ENCODE assay signal across 21 cellular contexts in genomic region chr6:112433457-112433856, GRCh38.
A peak's percentile ranks its signal among the peaks of the same experiment; 100 is the strongest.
DNase-seq lines count a peak whose midpoint lies in the region; ATAC-seq and TF ChIP-seq lines count a peak whose summit lies in the region.
"Had no signal": no experiment of that assay in that cellular context is flagged by ENCODE, and none has a peak within 500 bp of the region (broad histone marks: within the 10 kb centered on the region; RNA-seq: fewer than 3 reads in every experiment).

No MANE protein-coding gene starts in this region.

- H4K8ac ChIP-seq in H9 (replicated peaks; ENCODE audit: insufficient read length, low read depth, low read length): no peak overlapping the region

- H3K4me1 ChIP-seq in mammary epithelial cell (ENCODE audit: insufficient read depth, low read length) (no peaks in the 10 kb centered on the region), prostate gland (replicated peaks) (no peaks in the 10 kb centered on the region), H9 (ENCODE audit: insufficient read depth, low read length) (no peaks in the 10 kb centered on the region; the same call in 1 of the 2 replicates)

- BruUV-seq in mammary epithelial cell (replicated peaks; lab: Mats Ljungman, UMichigan) (no TSS peak), MCF 10A (replicated peaks; lab: Mats Ljungman, UMichigan) (no TSS peak)

- H3K23ac ChIP-seq in H9 (ENCODE audit: insufficient read length, low read depth, low read length): no peak overlapping the region

- H3K4me1 Mint-ChIP-seq in MCF 10A (ENCODE audit: insufficient read depth, unreplicated experiment) (no peaks in the 10 kb centered on the region), H9 (peaks cover 3 to 5% of the 10 kb centered on the region in 2 experiments)
- H3K4me1 Mint-ChIP-seq: CD4-positive, CD25-positive, alpha-beta regulatory T cell; T-helper 17 cell had no signal

- dilution Hi-C loops in mammary epithelial cell (cut with HindIII; ENCODE audit: low sequenced_read_pairs): no loop called here

- no peaks in the 10 kb centered on the region for H3K9me3 ChIP-seq in mammary epithelial cell (replicated peaks; ENCODE audit: insufficient read depth, low read length)
- no peaks in the 10 kb centered on the region for H3K9me3 ChIP-seq in prostate gland
- H3K9me3 ChIP-seq in H9 (ENCODE audit: control insufficient read depth, low read depth, low read length): no peaks in the 10 kb centered on the region

- H3K36me3 ChIP-seq in mammary epithelial cell (ENCODE audit: insufficient read depth, low read length): no peaks in the 10 kb centered on the region
- no peaks in the 10 kb centered on the region for H3K36me3 ChIP-seq in prostate gland
- H3K36me3 ChIP-seq: SJCRH30 had no signal

- H3K27ac Mint-ChIP-seq in MCF 10A (ENCODE audit: low read depth, unreplicated experiment): no peak overlapping the region
- H3K27ac Mint-ChIP-seq in H9: no peak overlapping the region
- H3K27ac Mint-ChIP-seq: CD4-positive, CD25-positive, alpha-beta regulatory T cell; T-helper 17 cell had no signal

- no peak for ATAC-seq in HG03039 (IDR thresholded peaks at IDR 0.05; ENCODE audit: unreplicated experiment)
- ATAC-seq: T-helper 17 cell had no signal

- intact Hi-C loops in mammary epithelial cell (cut with micrococcal nuclease): no loop called here
- intact Hi-C loops in MCF 10A (cut with micrococcal nuclease): no loop called here
- intact Hi-C loops in prostate gland (cut with DNase I): no loop called here

- H3K79me2 ChIP-seq in mammary epithelial cell (ENCODE audit: insufficient read depth, low read length): no peaks in the 10 kb centered on the region
- H3K79me2 ChIP-seq in H9 (ENCODE audit: insufficient read depth, low read length): no peaks in the 10 kb centered on the region

- H3K9me3 Mint-ChIP-seq in MCF 10A (ENCODE audit: unreplicated experiment) (no peaks in the 10 kb centered on the region), H9 (no peaks in the 10 kb centered on the region)
- H3K9me3 Mint-ChIP-seq: HFFc6 had no signal

- TF ChIP-seq POLR2A in prostate gland (IDR thresholded peaks at IDR 0.05): no peak

- H3K18ac ChIP-seq in H9 (ENCODE audit: insufficient read length, low read depth, low read length): no peak overlapping the region

- no peak overlapping the region for H2BK15ac ChIP-seq in H9 (ENCODE audit: low read depth, low read length)

- H2AFZ ChIP-seq in mammary epithelial cell (ENCODE audit: low read depth, low read length) (peak overlapping the region; percentile 2), H9 (ENCODE audit: low read length) (no peak overlapping the region)
- H2AFZ ChIP-seq: GM23248, PC-9 had no signal

- CTCF ChIA-PET in mammary epithelial cell (lab: Charles Lee; ENCODE audit: low non-redundant PET) (no interaction called here), MCF 10A (lab: Yijun Ruan, JAX) (no interaction called here)

- H3K4me3 Mint-ChIP-seq in MCF 10A (ENCODE audit: unreplicated experiment): no peak overlapping the region
- H3K4me3 Mint-ChIP-seq in H9: no peak overlapping the region
- H3K4me3 Mint-ChIP-seq: CD4-positive, CD25-positive, alpha-beta regulatory T cell; HFFc6; T-helper 17 cell had no signal

- no peak overlapping the region for H3K4ac ChIP-seq in H9 (ENCODE audit: low read depth, low read length)

- no peak overlapping the region for H2BK12ac ChIP-seq in H9 (ENCODE audit: insufficient read length, low read depth, low read length)

- H3K4me2 ChIP-seq in mammary epithelial cell (ENCODE audit: insufficient read depth, low read depth, low read length): no peak overlapping the region
- no peak overlapping the region for H3K4me2 ChIP-seq in H9 (ENCODE audit: insufficient read depth, insufficient read length, low read length)
- H3K4me2 ChIP-seq: PC-9 had no signal

- H3K27me3 ChIP-seq in mammary epithelial cell (ENCODE audit: insufficient read depth, low read length) (no peaks in the 10 kb centered on the region), prostate gland (replicated peaks; ENCODE audit: insufficient read depth) (no peaks in the 10 kb centered on the region), H9 (ENCODE audit: insufficient read depth, low read length) (no peaks in the 10 kb centered on the region)
- H3K27me3 ChIP-seq: SJCRH30 had no signal

- no peak overlapping the region for H3T11ph ChIP-seq in H9 (ENCODE audit: low read length)

- H3K56ac ChIP-seq in H9 (ENCODE audit: insufficient read length, low read depth, low read length): no peak overlapping the region

- no peak overlapping the region for H3K27ac ChIP-seq in mammary epithelial cell (ENCODE audit: insufficient read depth, low read depth, low read length)
- no peak overlapping the region for H3K27ac ChIP-seq in prostate gland
- no peak overlapping the region for H3K27ac ChIP-seq in H9 (ENCODE audit: insufficient read length, low read depth, low read length)
- H3K27ac ChIP-seq: GM23248, PC-9, SJCRH30 had no signal

- H2BK5ac ChIP-seq in H9 (ENCODE audit: insufficient read length, low read length): no peak overlapping the region

- H3K27me3 Mint-ChIP-seq in MCF 10A (ENCODE audit: insufficient read depth, unreplicated experiment) (no peaks in the 10 kb centered on the region), H9 (ENCODE audit: low read depth) (no peaks in the 10 kb centered on the region)
- H3K27me3 Mint-ChIP-seq: CD4-positive, CD25-positive, alpha-beta regulatory T cell; T-helper 17 cell had no signal

- no peak overlapping the region for H2BK20ac ChIP-seq in H9 (ENCODE audit: low read depth, low read length, poor library complexity, severe bottlenecking)

- no peaks in the 10 kb centered on the region for H3K23me2 ChIP-seq in H9 (ENCODE audit: insufficient read length, low read depth, low read length, poor library complexity, severe bottlenecking)

- H4K5ac ChIP-seq in H9 (ENCODE audit: insufficient read length, low read depth, low read length): no peak overlapping the region

- no peak overlapping the region for H2BK120ac ChIP-seq in H9 (ENCODE audit: low read depth, low read length, poor library complexity, severe bottlenecking)

- no peaks in the 10 kb centered on the region for H4K20me1 ChIP-seq in mammary epithelial cell (ENCODE audit: insufficient read depth, low read length)
- no peaks in the 10 kb centered on the region for H4K20me1 ChIP-seq in H9 (ENCODE audit: control insufficient read depth, insufficient read depth, insufficient read length)

- DNase-seq in mammary epithelial cell: no peak
- DNase-seq in MCF 10A (ENCODE audit: unreplicated experiment): no peak
- DNase-seq in NCI-H1105 (lab: John Stamatoyannopoulos, UW): peak; percentile 73
- DNase-seq in NCI-H774 (lab: John Stamatoyannopoulos, UW): peak; percentile 62
- DNase-seq in prostate gland (ENCODE audit: low spot score): peak; percentile 49
- DNase-seq in H9: no peak
- no peak for DNase-seq in HT-29 (ENCODE audit: low spot score)
- DNase-seq: ACHN; Calu3; CD4-positive, CD25-positive, alpha-beta regulatory T cell; DND-41; HFFc6; MV-4-11; NCI-H1694; NCI-H2171 treated with DMSO at 0.1 percent for 48 hours; NCI-H446 treated with DMSO at 0.1 percent for 48 hours; PC-9; SJCRH30; T-helper 17 cell had no signal

- no peaks in the 10 kb centered on the region for H3K79me1 ChIP-seq in H9 (ENCODE audit: insufficient read depth, low read depth, low read length, poor library complexity, severe bottlenecking)

- H3K9ac ChIP-seq in mammary epithelial cell (ENCODE audit: insufficient read depth, low read length) (no peak overlapping the region), H9 (ENCODE audit: extremely low read depth, insufficient read length, low read length) (no peak overlapping the region)
- H3K9ac ChIP-seq: GM23248 had no signal

- no peaks in the 10 kb centered on the region for H3K36me3 Mint-ChIP-seq in MCF 10A (ENCODE audit: insufficient read depth, unreplicated experiment)
- H3K36me3 Mint-ChIP-seq in H9 (ENCODE audit: insufficient read depth in 1 of 3, low read depth in 3 of 3): no peaks in the 10 kb centered on the region
- H3K36me3 Mint-ChIP-seq: CD4-positive, CD25-positive, alpha-beta regulatory T cell had no signal

- WGBS in mammary epithelial cell (ENCODE audit: low coverage, missing lambda C conversion rate): 9% methylated on average over 1 of the region's 1 CpG
- WGBS in prostate gland: 36% methylated on average over 1 of the region's 1 CpG
- WGBS in H9 (ENCODE audit: extremely low coverage, insufficient read length, low lambda C conversion rate): no CpG with 5 or more reads among the region's 1 CpG

- TF ChIP-seq CTCF in mammary epithelial cell (conservative IDR thresholded peaks at IDR 0.05 in 1 of 2, IDR thresholded peaks at IDR 0.05 in 1 of 2; ENCODE audit: extremely low read depth in 1 of 2, insufficient read depth in 1 of 2, low read depth in 1 of 2, low read length in 2 of 2): no peak
- TF ChIP-seq CTCF in MCF 10A (IDR thresholded peaks at IDR 0.05; ENCODE audit: unreplicated experiment): no peak
- TF ChIP-seq CTCF in prostate gland (IDR thresholded peaks at IDR 0.05): no peak
- TF ChIP-seq CTCF in H9 (conservative IDR thresholded peaks at IDR 0.05): no peak

- POLR2A ChIA-PET in MCF 10A (lab: Yijun Ruan, JAX): no interaction called here

- in situ Hi-C loops in mammary epithelial cell (cut with MboI; ENCODE audit: low sequenced_read_pairs in 2 of 2): no loop called here

- no peak overlapping the region for H3K14ac ChIP-seq in H9 (ENCODE audit: insufficient read depth, low read length)

- H4K91ac ChIP-seq in H9 (ENCODE audit: insufficient read length, low read depth, low read length): no peak overlapping the region

- H2AK5ac ChIP-seq in H9 (ENCODE audit: insufficient read length, low read length): no peak overlapping the region

- H3K4me3 ChIP-seq in mammary epithelial cell (replicated peaks in 1 of 3; ENCODE audit: insufficient read depth in 1 of 3, low read depth in 2 of 3, low read length in 3 of 3) (no peak overlapping the region), prostate gland (no peak overlapping the region)
- H3K4me3 ChIP-seq: GM23248, PC-9, SJCRH30 had no signal

Comparison
In these comparisons a context has a peak if more than half of its experiments do, and no peak if none do; other contexts are left out.
1. DNase-seq: peak in NCI-H1105 (single experiment), NCI-H774 (single experiment) and prostate gland (single experiment); none in mammary epithelial cell (single experiment), MCF 10A (single experiment), H9 (single experiment) and HT-29 (single experiment).